In genomic region chr12:132437252-132438138, GRCh38 we compare ENCODE assay signal across 12 cellular contexts. TPM values are rescaled to one million over a fixed set of nuclear protein-coding genes. Genes with fewer than 3 reads are reported as not detected.
DNase-seq lines count a peak whose midpoint lies in the region; ATAC-seq and TF ChIP-seq lines count a peak whose summit lies in the region.
"Had no signal": no experiment of that assay in that cellular context is flagged by ENCODE, and none has a peak within 500 bp of the region (broad histone marks: within the 10 kb centered on the region; RNA-seq: fewer than 3 reads in every experiment).

No MANE protein-coding gene starts in this region.

- peaks cover 22% of the 10 kb centered on the region for H3K4me1 ChIP-seq in CD4-positive, CD25-positive, alpha-beta regulatory T cell (ENCODE audit: control insufficient read depth, insufficient read depth, low read length, poor library complexity, severe bottlenecking)
- H3K4me1 ChIP-seq in uterus, result no peaks in the 10 kb centered on the region

- TF ChIP-seq CTCF in uterus (IDR thresholded peaks at IDR 0.05), result no peak

- H3K9me3 ChIP-seq in CD4-positive, CD25-positive, alpha-beta regulatory T cell (ENCODE audit: control insufficient read depth in 2 of 2, low read length in 2 of 2), result no peaks in the 10 kb centered on the region
- H3K9me3 ChIP-seq in uterus, result no peaks in the 10 kb centered on the region

- H3K27ac Mint-ChIP-seq in CD4-positive, CD25-positive, alpha-beta regulatory T cell, result peak overlapping the region in 2 of 3 donors; percentile 75 to 80
- peak overlapping the region; percentile 61 for H3K27ac Mint-ChIP-seq in activated CD8-positive, alpha-beta T cell treated with anti-CD3 and anti-CD28 coated beads, Interleukin-2, amount 10 ng/mL, durations not matched to agents 7 days and 5 days

- peak overlapping the region; percentile 1 for H3K27ac ChIP-seq in CD4-positive, CD25-positive, alpha-beta regulatory T cell (ENCODE audit: insufficient read depth, low read length, poor library complexity, severe bottlenecking)
- H3K27ac ChIP-seq in uterus, result no peak overlapping the region

- H3K27me3 ChIP-seq in CD4-positive, CD25-positive, alpha-beta regulatory T cell (ENCODE audit: control insufficient read depth, insufficient read depth, low read length), result no peaks in the 10 kb centered on the region
- H3K27me3 ChIP-seq in uterus, result no peaks in the 10 kb centered on the region

- no peak overlapping the region for H3K4me3 ChIP-seq in CD4-positive, CD25-positive, alpha-beta regulatory T cell (ENCODE audit: low read depth, low read length)
- H3K4me3 ChIP-seq in uterus, result no peak overlapping the region

- TF ChIP-seq POLR2A in uterus (IDR thresholded peaks at IDR 0.05), result no peak

- H3K9me3 Mint-ChIP-seq in CD4-positive, CD25-positive, alpha-beta regulatory T cell, result peaks cover 0 to 2% (median 0%) of the 10 kb centered on the region in 7 donors
- H3K9me3 Mint-ChIP-seq in activated CD8-positive, alpha-beta T cell treated with anti-CD3 and anti-CD28 coated beads, Interleukin-2, amount 10 ng/mL, durations not matched to agents 7 days and 5 days (ENCODE audit: insufficient read depth), result no peaks in the 10 kb centered on the region

- POLR2A ChIA-PET in activated CD8-positive, alpha-beta T cell treated with anti-CD3 and anti-CD28 coated beads, Interleukin-2, amount 10 ng/mL, durations not matched to agents 7 days and 5 days (lab: Charles Lee), result no interaction called here

- no peak for DNase-seq in CD4-positive, CD25-positive, alpha-beta regulatory T cell
- DNase-seq in H4 (ENCODE audit: low spot score) (peak; percentile 75), kidney tubule cell (ENCODE audit: low spot score) (peak; percentile 33), ACHN (no peak), uterus (no peak)
- DNase-seq in activated CD8-positive, alpha-beta T cell treated with anti-CD3 and anti-CD28 coated beads, Interleukin-2, amount 10 ng/mL, durations not matched to agents 7 days and 5 days, result no peak
- no peak for DNase-seq in stimulated activated CD4-positive, alpha-beta T cell treated with anti-CD3 and anti-CD28 coated beads, Interleukin-2, amount 100 ng/mL, for 24 hours
- DNase-seq: aorta, EL, hippocampal formation, NCI-H226 had no signal

- peaks cover 0 to 65% (median 11%) of the 10 kb centered on the region in 4 donors for H3K4me1 Mint-ChIP-seq in CD4-positive, CD25-positive, alpha-beta regulatory T cell
- peaks cover 28% of the 10 kb centered on the region for H3K4me1 Mint-ChIP-seq in activated CD8-positive, alpha-beta T cell treated with anti-CD3 and anti-CD28 coated beads, Interleukin-2, amount 10 ng/mL, durations not matched to agents 7 days and 5 days (ENCODE audit: low read depth)

- H3K27me3 Mint-ChIP-seq in CD4-positive, CD25-positive, alpha-beta regulatory T cell, result peaks cover 5% of the 10 kb centered on the region
- no peaks in the 10 kb centered on the region for H3K27me3 Mint-ChIP-seq in activated CD8-positive, alpha-beta T cell treated with anti-CD3 and anti-CD28 coated beads, Interleukin-2, amount 10 ng/mL, durations not matched to agents 7 days and 5 days (ENCODE audit: low read depth)

- in situ Hi-C loops in ACHN (cut with HindIII; ENCODE audit: low pct_ligation_motif_present, low pct_unique_long_range_greater_than_20kb, low sequenced_read_pairs), result no loop called here

- CTCF ChIA-PET in activated CD8-positive, alpha-beta T cell treated with anti-CD3 and anti-CD28 coated beads, Interleukin-2, amount 10 ng/mL, durations not matched to agents 7 days and 5 days (lab: Charles Lee), result no interaction called here

- no peak for ATAC-seq in CD4-positive, CD25-positive, alpha-beta regulatory T cell (ENCODE audit: low read depth in 2 of 2)
- peak; percentile 54 for ATAC-seq in activated CD8-positive, alpha-beta T cell treated with anti-CD3 and anti-CD28 coated beads, Interleukin-2, amount 10 ng/mL, durations not matched to agents 7 days and 5 days
- no peak for ATAC-seq in GM19455 (IDR thresholded peaks at IDR 0.05; ENCODE audit: unreplicated experiment)

- peak overlapping the region in 3 of 4 donors; percentile 57 to 79 (median 75) for H3K4me3 Mint-ChIP-seq in CD4-positive, CD25-positive, alpha-beta regulatory T cell
- H3K4me3 Mint-ChIP-seq in activated CD8-positive, alpha-beta T cell treated with anti-CD3 and anti-CD28 coated beads, Interleukin-2, amount 10 ng/mL, durations not matched to agents 7 days and 5 days, result peak overlapping the region; percentile 3

- H3K36me3 Mint-ChIP-seq in CD4-positive, CD25-positive, alpha-beta regulatory T cell, result no peaks in the 10 kb centered on the region
- H3K36me3 Mint-ChIP-seq in activated CD8-positive, alpha-beta T cell treated with anti-CD3 and anti-CD28 coated beads, Interleukin-2, amount 10 ng/mL, durations not matched to agents 7 days and 5 days (ENCODE audit: low read depth), result no peaks in the 10 kb centered on the region

- intact Hi-C loops in uterus (cut with DNase I; ENCODE audit: low total_unique reads), result no loop called here

- H3K36me3 ChIP-seq in CD4-positive, CD25-positive, alpha-beta regulatory T cell (ENCODE audit: control insufficient read depth, insufficient read depth, low read length), result no peaks in the 10 kb centered on the region
- H3K36me3 ChIP-seq in uterus, result no peaks in the 10 kb centered on the region

RNA-seq across cellular contexts. Expression of gene FBRSL1, which starts 52.5 kb away (rescaled TPM):
- total RNA-seq in CD4-positive, CD25-positive, alpha-beta regulatory T cell, result 94.6 TPM
- under 1 TPM; 0.16 to 0.78 (median 0.31) TPM for polyA plus RNA-seq in CD4-positive, CD25-positive, alpha-beta regulatory T cell
- total RNA-seq in H4 (2014; rRNA removed; shearing (Covaris generic)), result 1.5 and 1.8 TPM in 2 replicates
- 10 to 100 TPM; 51.2 to 58.5 TPM for total RNA-seq in activated CD8-positive, alpha-beta T cell treated with anti-CD3 and anti-CD28 coated beads, Interleukin-2, amount 10 ng/mL, durations not matched to agents 7 days and 5 days
- total RNA-seq in uterus, result 10 to 100 TPM in 2 of 4 donors, 1 to 10 TPM in 2; 2.9 to 59.1 (median 31.8) TPM

Comparison
In these comparisons a context has a peak if more than half of its experiments do, and no peak if none do; other contexts are left out.
1. DNase-seq: peak in H4 (single experiment) and kidney tubule cell (single experiment); none in CD4-positive, CD25-positive, alpha-beta regulatory T cell (0 of 3), activated CD8-positive, alpha-beta T cell treated with anti-CD3 and anti-CD28 coated beads, Interleukin-2, amount 10 ng/mL, durations not matched to agents 7 days and 5 days (single experiment), ACHN (single experiment), uterus (0 of 2) and stimulated activated CD4-positive, alpha-beta T cell treated with anti-CD3 and anti-CD28 coated beads, Interleukin-2, amount 100 ng/mL, for 24 hours (0 of 2).